Comparison of ENCODE assay signal across 10 cellular contexts in the genomic region with DNA sequence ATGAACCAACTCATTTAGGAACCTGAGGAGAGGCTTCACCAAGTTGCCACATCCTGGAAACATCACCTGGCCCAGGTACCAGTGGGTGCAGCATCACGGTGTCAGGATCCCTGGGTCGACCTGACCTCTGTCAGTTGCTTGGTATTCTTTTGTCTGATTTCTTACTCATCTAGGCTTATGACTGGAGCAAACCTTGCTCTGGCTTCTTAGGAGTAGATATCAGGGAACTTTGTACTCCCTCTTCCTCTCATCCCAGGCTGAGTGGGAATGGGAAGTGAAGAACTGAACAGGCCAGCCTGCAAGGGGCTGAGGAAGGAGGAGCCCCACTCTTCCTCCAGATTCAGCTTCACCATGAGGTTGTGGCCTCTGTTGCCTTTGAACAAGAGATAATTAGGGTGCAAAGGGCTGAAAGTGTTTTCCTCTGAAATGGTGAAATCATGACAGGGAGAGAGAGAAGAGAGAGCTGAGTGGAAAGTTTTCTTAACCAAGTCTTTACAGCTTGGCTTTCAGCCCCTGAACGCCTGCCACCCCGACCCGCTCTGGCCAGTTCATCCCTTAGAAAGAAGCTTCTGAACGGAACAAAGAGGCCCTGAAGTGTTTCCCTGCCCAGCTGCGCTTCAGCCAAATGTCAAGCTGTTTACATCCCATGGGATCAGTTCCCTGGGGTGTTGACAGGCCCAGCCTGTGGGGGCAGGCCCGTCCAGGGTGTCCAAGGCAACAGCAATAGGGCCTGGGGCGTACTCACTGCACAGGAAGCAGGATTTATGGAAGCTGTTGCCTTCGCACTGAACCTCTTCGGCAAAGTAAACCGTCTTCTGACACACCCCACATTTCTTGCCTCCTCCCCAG. TPM values are rescaled to one million over a fixed set of nuclear protein-coding genes. Genes with fewer than 3 reads are reported as not detected.
DNase-seq lines count a peak whose midpoint lies in the region; ATAC-seq and TF ChIP-seq lines count a peak whose summit lies in the region.
"Had no signal": no experiment of that assay in that cellular context is flagged by ENCODE, and none has a peak within 500 bp of the region (broad histone marks: within the 10 kb centered on the region; RNA-seq: fewer than 3 reads in every experiment).

No MANE protein-coding gene starts in this region.

- H3K27ac Mint-ChIP-seq in type B pancreatic cell (peak overlapping the region; percentile 87), CD14-positive monocyte (peak overlapping the region in 1 of 7 donors; percentile 40)
- H3K27ac Mint-ChIP-seq: activated T-helper 1 cell treated with anti-CD3 and anti-CD28 coated beads, Interleukin-12 subunit alpha, Interleukin-12 subunit beta, Interleukin-2, Interleukin-4 antibody, amounts not matched to agents 30 ng/mL and 10 ng/mL and 1 ng/mL, durations not matched to agents 14 hours and 24 hours and 36 hours had no signal

- H3K4me3 ChIP-seq in esophagus squamous epithelium, result peak overlapping the region in 2 of 4 donors; percentile 16 to 27
- H3K4me3 ChIP-seq in mucosa of rectum (ENCODE audit: low read length in 2 of 2), result no peak overlapping the region

- H3K36me3 ChIP-seq in esophagus squamous epithelium (peaks cover 0 to 56% (median 10%) of the 10 kb centered on the region in 3 donors), mucosa of rectum (ENCODE audit: control insufficient read depth in 2 of 2, insufficient read depth in 2 of 2, low read length in 2 of 2) (peaks cover 24 to 31% of the 10 kb centered on the region in 2 donors)

- H3K4me3 Mint-ChIP-seq in type B pancreatic cell (peak overlapping the region; percentile 54), CD14-positive monocyte (no peak overlapping the region)
- H3K4me3 Mint-ChIP-seq: activated T-helper 1 cell treated with anti-CD3 and anti-CD28 coated beads, Interleukin-12 subunit alpha, Interleukin-12 subunit beta, Interleukin-2, Interleukin-4 antibody, amounts not matched to agents 30 ng/mL and 10 ng/mL and 1 ng/mL, durations not matched to agents 14 hours and 24 hours and 36 hours had no signal

- intact Hi-C loops in esophagus squamous epithelium (cut with DNase I), result no loop called here
- intact Hi-C loops in CD14-positive monocyte (cut with micrococcal nuclease), result loop anchor here in 1 of 2 donors (10.0 kb wide), 1 partner anchor 61 kb away; no protein-coding TSS in a partner anchor

- ATAC-seq in GM18517 (IDR thresholded peaks at IDR 0.05; ENCODE audit: unreplicated experiment) (no peak), HG03460 (IDR thresholded peaks at IDR 0.05; ENCODE audit: unreplicated experiment) (no peak)

- H3K9me3 Mint-ChIP-seq in type B pancreatic cell (no peaks in the 10 kb centered on the region), CD14-positive monocyte (peaks cover 0 to 9% (median 0%) of the 10 kb centered on the region in 7 donors)
- H3K9me3 Mint-ChIP-seq: activated T-helper 1 cell treated with anti-CD3 and anti-CD28 coated beads, Interleukin-12 subunit alpha, Interleukin-12 subunit beta, Interleukin-2, Interleukin-4 antibody, amounts not matched to agents 30 ng/mL and 10 ng/mL and 1 ng/mL, durations not matched to agents 14 hours and 24 hours and 36 hours had no signal

- TF ChIP-seq CTCF in esophagus squamous epithelium (IDR thresholded peaks at IDR 0.05) (no peak), type B pancreatic cell (conservative IDR thresholded peaks at IDR 0.05) (no peak), CD14-positive monocyte (IDR thresholded peaks at IDR 0.05) (no peak)

- H3K27me3 ChIP-seq in esophagus squamous epithelium (no peaks in the 10 kb centered on the region), mucosa of rectum (ENCODE audit: control insufficient read depth in 2 of 2, insufficient read depth in 2 of 2, low read length in 2 of 2) (no peaks in the 10 kb centered on the region)

- peak overlapping the region in 1 of 2 donors; percentile 23 for H3K9ac ChIP-seq in mucosa of rectum (ENCODE audit: low read depth in 1 of 2, low read length in 2 of 2)

- WGBS in esophagus squamous epithelium, 2 donors, result 22 to 25% methylated on average over 8 to 9 of the region's 12 CpGs

- peak in 1 of 4 donors; percentile 20 for TF ChIP-seq POLR2A in esophagus squamous epithelium (IDR thresholded peaks at IDR 0.05)

- DNase-seq in NCI-H510A treated with DMSO at 0.1 percent for 48 hours (lab: John Stamatoyannopoulos, UW) (peak; percentile 23), esophagus squamous epithelium (lab: John Stamatoyannopoulos, UW) (no peak), type B pancreatic cell (ENCODE audit: extremely low spot score, unreplicated experiment) (no peak), NCI-H748 (lab: John Stamatoyannopoulos, UW; ENCODE audit: unreplicated experiment) (no peak), CD14-positive monocyte (ENCODE audit: low spot score) (no peak)
- DNase-seq: NCI-H187 treated with DMSO at 0.1 percent for 48 hours had no signal

- H3K36me3 Mint-ChIP-seq in type B pancreatic cell (peaks cover 3% of the 10 kb centered on the region), CD14-positive monocyte (peaks cover 62 to 78% of the 10 kb centered on the region in 2 donors)

- H3K9me3 ChIP-seq in esophagus squamous epithelium (no peaks in the 10 kb centered on the region), mucosa of rectum (ENCODE audit: control insufficient read depth in 2 of 2, low read length in 2 of 2) (no peaks in the 10 kb centered on the region)

- H3K27me3 Mint-ChIP-seq in type B pancreatic cell (no peaks in the 10 kb centered on the region), CD14-positive monocyte (ENCODE audit: low read depth in 3 of 3) (peaks cover 0 to 7% (median 4%) of the 10 kb centered on the region in 3 donors)

- peaks cover 40 to 100% (median 85%) of the 10 kb centered on the region in 3 donors for H3K4me1 ChIP-seq in esophagus squamous epithelium
- H3K4me1 ChIP-seq in mucosa of rectum (ENCODE audit: control insufficient read depth in 2 of 2, insufficient read depth in 2 of 2, low read length in 2 of 2), result peaks cover 13 to 17% of the 10 kb centered on the region in 2 donors

- H3K4me1 Mint-ChIP-seq in type B pancreatic cell (ENCODE audit: unreplicated experiment), result peaks cover 54% of the 10 kb centered on the region
- peaks cover 34% of the 10 kb centered on the region for H3K4me1 Mint-ChIP-seq in CD14-positive monocyte

- H3K27ac ChIP-seq in esophagus squamous epithelium, result peak overlapping the region; percentile 67 to 97 (median 92)
- peak overlapping the region; percentile 59 to 67 for H3K27ac ChIP-seq in mucosa of rectum (ENCODE audit: low read depth in 2 of 2, low read length in 2 of 2)

RNA-seq across cellular contexts. Expression of a gene that starts 11.3 kb away (rescaled TPM):
- total RNA-seq in esophagus squamous epithelium (1,000 to 10,000 TPM in 1 of 4 donors, 100 to 1,000 TPM in 3; 243 to 1,044 (median 363) TPM), type B pancreatic cell (ENCODE audit: low replicate concordance) (7.3 and 139 TPM in 2 replicates)
- 100 to 1,000 TPM in 1 of 2 donors, 10 to 100 TPM in 1; 98.8 to 111 TPM for polyA plus RNA-seq in CD14-positive monocyte

RNA-seq across cellular contexts. Expression of a gene that starts 26.7 kb away (rescaled TPM):
- total RNA-seq in esophagus squamous epithelium (10 to 100 TPM; 60.9 to 87.9 (median 75.1) TPM), type B pancreatic cell (ENCODE audit: low replicate concordance) (59.3 and 132 TPM in 2 replicates)
- not detected for polyA plus RNA-seq in CD14-positive monocyte

RNA-seq across cellular contexts. Expression of a gene that starts 43.3 kb away (rescaled TPM):
- total RNA-seq in esophagus squamous epithelium (10 to 100 TPM; 18.1 to 25.5 (median 21.0) TPM), type B pancreatic cell (ENCODE audit: low replicate concordance) (38.1 and 44.9 TPM in 2 replicates)
- polyA plus RNA-seq in CD14-positive monocyte, result under 1 TPM; 0.37 to 0.89 TPM
